ENCODE assay signal across 30 cellular contexts in the genomic region with DNA sequence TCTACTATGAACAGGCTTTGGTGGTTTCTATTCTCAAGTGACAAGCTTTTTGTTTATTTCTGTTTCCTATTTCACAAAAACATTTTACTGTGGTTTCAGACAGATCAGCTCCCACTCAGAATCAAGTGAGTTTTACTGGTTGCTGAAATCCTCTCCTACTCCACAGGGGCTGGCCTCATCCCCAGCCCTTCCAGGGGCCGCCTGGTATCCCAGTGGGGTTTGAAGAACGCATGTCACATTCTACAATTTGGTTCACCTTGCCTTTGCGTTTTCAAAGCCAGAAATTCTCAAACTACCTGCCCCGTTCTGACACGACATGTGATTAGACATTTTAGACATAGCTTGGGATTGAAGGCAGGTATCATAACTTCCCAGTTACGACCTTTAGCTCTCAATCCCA.
"Had no signal": no experiment of that assay in that cellular context is flagged by ENCODE, and none has a peak within 500 bp of the region (broad histone marks: within the 10 kb centered on the region; RNA-seq: fewer than 3 reads in every experiment).

No MANE protein-coding gene starts in this region.

- H3K4me3 ChIP-seq: ovary, psoas muscle, right lobe of liver, sigmoid colon, suprapubic skin, testis, tibial artery, transverse colon, upper lobe of right lung, uterus had no signal

- H3K9me3 Mint-ChIP-seq: natural killer cell; nephron; stimulated activated naive CD8-positive, alpha-beta T cell treated with anti-CD3 and anti-CD28 coated beads, Interleukin-15, amount 100 ng/mL, for 72 hours; type B pancreatic cell had no signal

- H3K27ac ChIP-seq: neutrophil, ovary, parathyroid adenoma, psoas muscle, right lobe of liver, sigmoid colon, suprapubic skin, testis, tibial artery, transverse colon, upper lobe of right lung, uterus had no signal

- H3K4me1 Mint-ChIP-seq: naive thymus-derived CD4-positive, alpha-beta T cell; natural killer cell; nephron; stimulated activated memory B cell treated with anti-CD40 and anti-IgM and Interleukin-4, amounts not matched to agents 10 μg/mL and 1 μg/mL and 100 μg/mL, for 72 hours; stimulated activated naive CD8-positive, alpha-beta T cell treated with anti-CD3 and anti-CD28 coated beads, Interleukin-15, amount 100 ng/mL, for 72 hours had no signal

- H3K36me3 Mint-ChIP-seq: naive thymus-derived CD4-positive, alpha-beta T cell; natural killer cell; stimulated activated memory B cell treated with anti-CD40 and anti-IgM and Interleukin-4, amounts not matched to agents 10 μg/mL and 1 μg/mL and 100 μg/mL, for 72 hours; type B pancreatic cell had no signal

- H3K27me3 ChIP-seq: neutrophil, ovary, right lobe of liver, sigmoid colon, suprapubic skin, testis, transverse colon, upper lobe of right lung, uterus had no signal

- H3K27ac Mint-ChIP-seq: naive thymus-derived CD4-positive, alpha-beta T cell; natural killer cell; nephron; progenitor cell of endocrine pancreas; stimulated activated memory B cell treated with anti-CD40 and anti-IgM and Interleukin-4, amounts not matched to agents 10 μg/mL and 1 μg/mL and 100 μg/mL, for 72 hours; stimulated activated naive CD8-positive, alpha-beta T cell treated with anti-CD3 and anti-CD28 coated beads, Interleukin-15, amount 100 ng/mL, for 72 hours; type B pancreatic cell had no signal

- H3K4me3 Mint-ChIP-seq: naive thymus-derived CD4-positive, alpha-beta T cell; natural killer cell; nephron; neural crest cell; stimulated activated memory B cell treated with anti-CD40 and anti-IgM and Interleukin-4, amounts not matched to agents 10 μg/mL and 1 μg/mL and 100 μg/mL, for 72 hours; stimulated activated naive CD8-positive, alpha-beta T cell treated with anti-CD3 and anti-CD28 coated beads, Interleukin-15, amount 100 ng/mL, for 72 hours; type B pancreatic cell had no signal

- H3K4me1 ChIP-seq: psoas muscle, right lobe of liver, sigmoid colon, suprapubic skin, testis, tibial artery, transverse colon, upper lobe of right lung, uterus had no signal

- H3K27me3 Mint-ChIP-seq: progenitor cell of endocrine pancreas had no signal

- H3K9ac ChIP-seq: parathyroid adenoma had no signal

- H3K36me3 ChIP-seq: neutrophil, ovary, right lobe of liver, sigmoid colon, suprapubic skin, tibial artery, transverse colon, upper lobe of right lung, uterus had no signal

- DNase-seq: naive thymus-derived CD4-positive, alpha-beta T cell; natural killer cell; nucleus accumbens; ovary; psoas muscle; right cardiac atrium; right lobe of liver; sigmoid colon; small intestine; stimulated activated CD4-positive, alpha-beta T cell treated with anti-CD3 and anti-CD28 coated beads, Interleukin-1b, Interleukin-23, amount 100 ng/mL, for 48 hours; stimulated activated CD4-positive, alpha-beta T cell treated with anti-CD3 and anti-CD28 coated beads, Interleukin-4, amount 100 ng/mL, for 1 hour; stimulated activated CD4-positive, alpha-beta T cell treated with anti-CD3 and anti-CD28 coated beads, Interleukin-4, amount 100 ng/mL, for 4 hours; stimulated activated CD8-positive, alpha-beta memory T cell treated with anti-CD3 and anti-CD28 coated beads, Interleukin-4, amount 100 ng/mL, for 48 hours; stimulated activated naive CD4-positive, alpha-beta T cell; stimulated activated naive CD8-positive, alpha-beta T cell treated with anti-CD3 and anti-CD28 coated beads, Interleukin-15, amount 100 ng/mL, for 72 hours; stimulated activated naive CD8-positive, alpha-beta T cell treated with anti-CD3 and anti-CD28 coated beads, Interleukin-15, Interleukin-2, amounts not matched to agents 100 U/mL and 50 U/mL, for 24 hours; substantia nigra; testis; tibial artery; transverse colon; upper lobe of right lung; uterus had no signal

- ATAC-seq: naive thymus-derived CD4-positive, alpha-beta T cell; natural killer cell; psoas muscle; right cardiac atrium; right lobe of liver; stimulated activated memory B cell treated with anti-CD40 and anti-IgM and Interleukin-4, amounts not matched to agents 10 μg/mL and 1 μg/mL and 100 μg/mL, for 72 hours; stimulated activated naive CD8-positive, alpha-beta T cell treated with anti-CD3 and anti-CD28 coated beads, Interleukin-15, amount 100 ng/mL, for 72 hours; stimulated activated naive CD8-positive, alpha-beta T cell treated with anti-CD3 and anti-CD28 coated beads, Interleukin-15, Interleukin-2, amounts not matched to agents 100 U/mL and 50 U/mL, for 24 hours; upper lobe of right lung had no signal

- H2AFZ ChIP-seq: parathyroid adenoma had no signal

- H3K9me3 ChIP-seq: neutrophil, ovary, psoas muscle, right lobe of liver, sigmoid colon, suprapubic skin, testis, tibial artery, transverse colon, upper lobe of right lung, uterus had no signal
